ENCODE assay signal across 8 cellular contexts in genomic region chr16:89360760-89361435, GRCh38.
DNase-seq lines count a peak whose midpoint lies in the region; ATAC-seq, FAIRE-seq and TF ChIP-seq lines count a peak whose summit lies in the region.

No MANE protein-coding gene starts in this region.

- H3K36me3 ChIP-seq in HUES48 (ENCODE audit: control insufficient read depth, insufficient read depth, low read length), result 0 out of 2 replicates have a peak, but pooled peaks cover 4% of the 10 kb centered on the region
- H3K36me3 ChIP-seq in HepG2 (replicated peaks in 1 of 2; ENCODE audit: control insufficient read depth in 1 of 2, insufficient read depth in 2 of 2, low read length in 2 of 2), result peaks cover 16 to 42% of the 10 kb centered on the region in 2 experiments
- H3K36me3 ChIP-seq in testis (ENCODE audit: low read depth, missing control alignments), result no peaks in the 10 kb centered on the region

- no peaks in the 10 kb centered on the region for H3K9me3 Mint-ChIP-seq in stimulated activated naive B cell treated with anti-CD40 and anti-IgM and Interleukin-4, amounts not matched to agents 10 μg/mL and 1 μg/mL and 100 μg/mL, for 72 hours

- DNase-seq in activated T-cell treated with anti-CD3 and anti-CD28 coated beads for 1 hour (ENCODE audit: low read depth) (peak; percentile 59), HepG2 (ENCODE audit: low spot score) (no peak), cerebellum (ENCODE audit: low spot score) (no peak), testis (no peak), NOMO-1 treated with dmso at 0.1 percent for 144 hours (lab: John Stamatoyannopoulos, UW; ENCODE audit: unreplicated experiment) (no peak)
- DNase-seq in stimulated activated naive B cell treated with anti-CD40 and anti-IgM and Interleukin-4, amounts not matched to agents 10 μg/mL and 1 μg/mL and 100 μg/mL, for 72 hours, result peak; percentile 59

- intact Hi-C loops in HepG2 (cut with micrococcal nuclease; ENCODE audit: unreplicated experiment) (no loop called here), testis (cut with DNase I; ENCODE audit: low total_unique reads) (no loop called here)

- peaks cover 27 to 40% of the 10 kb centered on the region in 2 donors for H3K36me3 Mint-ChIP-seq in stimulated activated naive B cell treated with anti-CD40 and anti-IgM and Interleukin-4, amounts not matched to agents 10 μg/mL and 1 μg/mL and 100 μg/mL, for 72 hours

- H3K4me3 ChIP-seq in HUES48 (ENCODE audit: low read depth, low read length) (no peak overlapping the region), HepG2 (replicated peaks in 1 of 3; ENCODE audit: insufficient read depth in 1 of 3, low read depth in 2 of 3, low read length in 3 of 3) (no peak overlapping the region), testis (no peak overlapping the region)

- H3K4me3 Mint-ChIP-seq in stimulated activated naive B cell treated with anti-CD40 and anti-IgM and Interleukin-4, amounts not matched to agents 10 μg/mL and 1 μg/mL and 100 μg/mL, for 72 hours, result peak overlapping the region; percentile 54 to 57

- H3K9ac ChIP-seq in HUES48 (ENCODE audit: low read depth, low read length) (no peak overlapping the region), HepG2 (ENCODE audit: insufficient read depth, low read depth, low read length) (no peak overlapping the region)

- peak overlapping the region; percentile 39 for H3K27ac ChIP-seq in HUES48 (ENCODE audit: low read depth, low read length)
- no peak overlapping the region for H3K27ac ChIP-seq in HepG2 (ENCODE audit: extremely low read length, insufficient read depth, low read length)
- H3K27ac ChIP-seq in testis, result no peak overlapping the region

- no peak overlapping the region for H3K4me2 ChIP-seq in HepG2 (ENCODE audit: low read depth, low read length)

- BruUV-seq in HepG2 (replicated peaks; lab: Mats Ljungman, UMichigan), result no TSS peak

- no peak overlapping the region for H2AFZ ChIP-seq in HepG2 (ENCODE audit: low read length)

- POLR2A ChIA-PET in HepG2 (lab: Yijun Ruan, JAX), result no interaction called here

- peaks cover 50% of the 10 kb centered on the region for H3K4me1 ChIP-seq in HUES48 (ENCODE audit: control insufficient read depth, insufficient read depth, low read length)
- H3K4me1 ChIP-seq in HepG2 (ENCODE audit: insufficient read depth, low read length), result peaks cover 51% of the 10 kb centered on the region
- peaks cover 43% of the 10 kb centered on the region for H3K4me1 ChIP-seq in testis

- no peak for FAIRE-seq in HepG2 (lab: Jason Lieb, UNC)

- TF ChIP-seq CTCF in HepG2 (CRISPR knock-in tag; IDR thresholded peaks at IDR 0.05), result no peak
- no peak for TF ChIP-seq CTCF in testis (IDR thresholded peaks at IDR 0.05)

- CTCF ChIA-PET in HepG2 (lab: Yijun Ruan, JAX; ENCODE audit: low intra/inter-chr PET ratio, low total read pairs), result no interaction called here

- H4K20me1 ChIP-seq in HepG2 (ENCODE audit: insufficient read depth, low read length), result peaks cover 96% of the 10 kb centered on the region

- H3K79me2 ChIP-seq in HepG2 (ENCODE audit: insufficient read depth, low read length), result peaks cover 94% of the 10 kb centered on the region

- no peaks in the 10 kb centered on the region for H3K9me3 ChIP-seq in HUES48 (ENCODE audit: control insufficient read depth, insufficient read depth, low read length)
- H3K9me3 ChIP-seq in HepG2 (ENCODE audit: low read length), result no peaks in the 10 kb centered on the region
- no peaks in the 10 kb centered on the region for H3K9me3 ChIP-seq in testis

- WGBS in HepG2 (ENCODE audit: low lambda C conversion rate), result 96% methylated on average over 11 of the region's 12 CpGs
- WGBS in testis, 2 donors, result 73 to 89% methylated on average over 9 to 11 of the region's 12 CpGs

- no peaks in the 10 kb centered on the region for H3K27me3 ChIP-seq in HUES48 (ENCODE audit: control insufficient read depth, insufficient read depth, low read length)
- no peaks in the 10 kb centered on the region for H3K27me3 ChIP-seq in HepG2 (ENCODE audit: control insufficient read depth in 1 of 2, insufficient read depth in 2 of 2, low read length in 2 of 2)
- no peaks in the 10 kb centered on the region for H3K27me3 ChIP-seq in testis

- no peak for TF ChIP-seq RAD21 in HepG2 (CRISPR knock-in tag; IDR thresholded peaks at IDR 0.05)

- TF ChIP-seq POLR2A in HepG2 (IDR thresholded peaks at IDR 0.05; ENCODE audit: insufficient read depth in 1 of 2, low read depth in 2 of 2, low read length in 2 of 2) (no peak), testis (IDR thresholded peaks at IDR 0.05) (no peak)

- peaks cover 71 to 86% of the 10 kb centered on the region in 2 donors for H3K4me1 Mint-ChIP-seq in stimulated activated naive B cell treated with anti-CD40 and anti-IgM and Interleukin-4, amounts not matched to agents 10 μg/mL and 1 μg/mL and 100 μg/mL, for 72 hours

- peak overlapping the region; percentile 92 for H3K27ac Mint-ChIP-seq in stimulated activated naive B cell treated with anti-CD40 and anti-IgM and Interleukin-4, amounts not matched to agents 10 μg/mL and 1 μg/mL and 100 μg/mL, for 72 hours

- in situ Hi-C loops in HepG2 (cut with HindIII; ENCODE audit: extremely low pct_ligation_motif_present, low pct_unique_long_range_greater_than_20kb), result no loop called here

- peak; percentile 56 for ATAC-seq in GM19372 (IDR thresholded peaks at IDR 0.05; ENCODE audit: low read depth, unreplicated experiment)
- ATAC-seq in HepG2, result no peak
- peak; percentile 76 to 78 for ATAC-seq in stimulated activated naive B cell treated with anti-CD40 and anti-IgM and Interleukin-4, amounts not matched to agents 10 μg/mL and 1 μg/mL and 100 μg/mL, for 72 hours (replicated peaks)

- TF ChIP-seq EP300 in HepG2 (IDR thresholded peaks at IDR 0.05; ENCODE audit: low read depth in 2 of 2, low read length in 2 of 2) (no peak), HepG2 (CRISPR knock-in tag; IDR thresholded peaks at IDR 0.05; ENCODE audit: borderline replicate concordance) (no peak)

- H3K27me3 Mint-ChIP-seq in stimulated activated naive B cell treated with anti-CD40 and anti-IgM and Interleukin-4, amounts not matched to agents 10 μg/mL and 1 μg/mL and 100 μg/mL, for 72 hours, result no peaks in the 10 kb centered on the region

TF ChIP-seq in HepG2, 621 proteins besides CTCF, POLR2A, EP300 and RAD21 (continues in another document):
- TF ChIP-seq ZNF768 (CRISPR knock-in tag; IDR thresholded peaks at IDR 0.05) (peak; percentile 33; the same call in 1 of the 2 replicates), CBX5 (CRISPR knock-in tag; IDR thresholded peaks at IDR 0.05; ENCODE audit: borderline replicate concordance) (no peak), ZNF781 (CRISPR knock-in tag; IDR thresholded peaks at IDR 0.05; ENCODE audit: borderline replicate concordance, not compliant biosample characterization) (no peak), SMAD3 (CRISPR knock-in tag; IDR thresholded peaks at IDR 0.05) (no peak), RBM22 (optimal IDR thresholded peaks at IDR 0.05; ENCODE audit: low read length) (peak; percentile 84), SSRP1 (CRISPR knock-in tag; IDR thresholded peaks at IDR 0.05) (0 out of 2 replicates have a peak, but pooled peaks have one; percentile 5), HDAC6 (IDR thresholded peaks at IDR 0.05; ENCODE audit: low read depth, low read length) (no peak), SP5 (CRISPR knock-in tag; IDR thresholded peaks at IDR 0.05; ENCODE audit: borderline replicate concordance, low read depth) (no peak)
- TF ChIP-seq, protein P1, sequence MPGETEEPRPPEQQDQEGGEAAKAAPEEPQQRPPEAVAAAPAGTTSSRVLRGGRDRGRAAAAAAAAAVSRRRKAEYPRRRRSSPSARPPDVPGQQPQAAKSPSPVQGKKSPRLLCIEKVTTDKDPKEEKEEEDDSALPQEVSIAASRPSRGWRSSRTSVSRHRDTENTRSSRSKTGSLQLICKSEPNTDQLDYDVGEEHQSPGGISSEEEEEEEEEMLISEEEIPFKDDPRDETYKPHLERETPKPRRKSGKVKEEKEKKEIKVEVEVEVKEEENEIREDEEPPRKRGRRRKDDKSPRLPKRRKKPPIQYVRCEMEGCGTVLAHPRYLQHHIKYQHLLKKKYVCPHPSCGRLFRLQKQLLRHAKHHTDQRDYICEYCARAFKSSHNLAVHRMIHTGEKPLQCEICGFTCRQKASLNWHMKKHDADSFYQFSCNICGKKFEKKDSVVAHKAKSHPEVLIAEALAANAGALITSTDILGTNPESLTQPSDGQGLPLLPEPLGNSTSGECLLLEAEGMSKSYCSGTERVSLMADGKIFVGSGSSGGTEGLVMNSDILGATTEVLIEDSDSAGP (CRISPR knock-in tag; IDR thresholded peaks at IDR 0.05; ENCODE audit: borderline replicate concordance), result 0 out of 2 replicates have a peak, but pooled peaks have one; percentile 25
- TF ChIP-seq, protein P2, sequence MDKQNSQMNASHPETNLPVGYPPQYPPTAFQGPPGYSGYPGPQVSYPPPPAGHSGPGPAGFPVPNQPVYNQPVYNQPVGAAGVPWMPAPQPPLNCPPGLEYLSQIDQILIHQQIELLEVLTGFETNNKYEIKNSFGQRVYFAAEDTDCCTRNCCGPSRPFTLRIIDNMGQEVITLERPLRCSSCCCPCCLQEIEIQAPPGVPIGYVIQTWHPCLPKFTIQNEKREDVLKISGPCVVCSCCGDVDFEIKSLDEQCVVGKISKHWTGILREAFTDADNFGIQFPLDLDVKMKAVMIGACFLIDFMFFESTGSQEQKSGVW (CRISPR knock-in tag; IDR thresholded peaks at IDR 0.05; ENCODE audit: borderline replicate concordance), result no peak

Comparison
In these comparisons a context has a peak if more than half of its experiments do, and no peak if none do; other contexts are left out.
1. DNase-seq: peak in activated T-cell treated with anti-CD3 and anti-CD28 coated beads for 1 hour (single experiment) and stimulated activated naive B cell treated with anti-CD40 and anti-IgM and Interleukin-4, amounts not matched to agents 10 μg/mL and 1 μg/mL and 100 μg/mL, for 72 hours (single experiment); none in HepG2 (single experiment), cerebellum (single experiment), testis (single experiment) and NOMO-1 treated with dmso at 0.1 percent for 144 hours (single experiment).